Comparison of ENCODE assay signal across 13 cellular contexts in the genomic region with DNA sequence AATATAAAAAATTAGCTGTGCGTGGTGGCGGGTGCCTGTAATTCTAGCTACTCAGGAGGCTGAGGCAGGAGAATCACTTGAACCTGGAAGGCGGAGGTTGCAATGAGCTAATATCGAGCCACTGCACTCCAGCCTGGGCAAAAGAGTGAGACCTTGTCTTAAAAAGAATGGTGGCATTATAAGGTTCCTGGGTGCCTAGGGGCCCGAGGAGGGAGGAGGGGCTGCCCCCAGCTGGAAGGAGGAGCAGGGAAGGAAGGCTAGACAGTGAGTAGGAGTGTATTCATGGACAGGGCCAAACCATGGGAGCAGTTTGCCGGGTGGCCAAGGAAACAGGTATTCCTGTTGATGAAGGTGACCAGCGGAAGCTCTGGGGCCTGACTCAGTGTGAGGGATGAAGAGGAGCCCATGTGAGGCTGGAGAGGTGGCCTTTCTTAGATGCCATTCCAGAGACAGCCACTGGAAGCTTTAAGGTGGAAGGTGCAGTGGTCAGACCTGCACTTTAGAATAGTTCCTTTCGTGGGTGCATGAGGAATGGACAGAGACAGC. TPM values are rescaled to one million over a fixed set of nuclear protein-coding genes. Genes with fewer than 3 reads are reported as not detected.
DNase-seq lines count a peak whose midpoint lies in the region; ATAC-seq and TF ChIP-seq lines count a peak whose summit lies in the region.
"Had no signal": no experiment of that assay in that cellular context is flagged by ENCODE, and none has a peak within 500 bp of the region (broad histone marks: within the 10 kb centered on the region; RNA-seq: fewer than 3 reads in every experiment).

No MANE protein-coding gene starts in this region.

- H3K36me3 ChIP-seq in skeletal muscle tissue (ENCODE audit: control insufficient read depth in 3 of 3, insufficient read depth in 3 of 3, low read length in 3 of 3): peaks cover 35 to 40% (median 40%) of the 10 kb centered on the region in 3 donors

- H3K9ac ChIP-seq in skeletal muscle tissue (ENCODE audit: low read depth in 1 of 3, low read length in 3 of 3): peak overlapping the region in 2 of 3 donors; percentile 12 to 57
- H3K9ac ChIP-seq: KMS-11 had no signal

- H3K4me3 ChIP-seq in skeletal muscle tissue (ENCODE audit: low read length in 3 of 3): no peak overlapping the region

- no peaks in the 10 kb centered on the region for H3K27me3 Mint-ChIP-seq in T-helper 17 cell
- H3K27me3 Mint-ChIP-seq in immature natural killer cell (ENCODE audit: low read depth in 3 of 3): peaks cover 0 to 2% (median 2%) of the 10 kb centered on the region in 3 donors

- H3K27ac ChIP-seq in skeletal muscle tissue (ENCODE audit: low read depth, low read length): no peak overlapping the region
- H3K27ac ChIP-seq: KMS-11 had no signal

- H3K4me1 Mint-ChIP-seq in T-helper 17 cell: peaks cover 24% of the 10 kb centered on the region
- H3K4me1 Mint-ChIP-seq in immature natural killer cell: peaks cover 32 to 39% of the 10 kb centered on the region in 2 donors

- H3K4me3 Mint-ChIP-seq in T-helper 17 cell: no peak overlapping the region
- H3K4me3 Mint-ChIP-seq in immature natural killer cell: no peak overlapping the region

- peaks cover 2% of the 10 kb centered on the region for H3K36me3 Mint-ChIP-seq in T-helper 17 cell (ENCODE audit: low read depth)
- H3K36me3 Mint-ChIP-seq in immature natural killer cell: peaks cover 4 to 28% (median 6%) of the 10 kb centered on the region in 3 donors

- no peak for DNase-seq in T-helper 17 cell
- no peak for DNase-seq in immature natural killer cell
- no peak for DNase-seq in GM19238 (ENCODE audit: insufficient read length, low spot score)
- no peak for DNase-seq in effector CD4-positive, alpha-beta T cell
- DNase-seq: activated CD4-positive, alpha-beta T cell treated with anti-CD3 and anti-CD28 coated beads for 4 hours; DMS53; kidney glomerular epithelial cell; NCI-H2171 treated with DMSO at 0.1 percent for 48 hours had no signal

- H3K27ac Mint-ChIP-seq in T-helper 17 cell (peak overlapping the region; percentile 88), immature natural killer cell (peak overlapping the region in 5 of 6 donors; percentile 76 to 97 (median 91))

- no peaks in the 10 kb centered on the region for H3K27me3 ChIP-seq in skeletal muscle tissue (ENCODE audit: control insufficient read depth in 3 of 3, insufficient read depth in 3 of 3, low read length in 3 of 3)

- H3K9me3 Mint-ChIP-seq in immature natural killer cell: no peaks in the 10 kb centered on the region

- H3K9me3 ChIP-seq in T-helper 17 cell (ENCODE audit: control insufficient read depth, low read length, poor library complexity, severe bottlenecking) (no peaks in the 10 kb centered on the region), skeletal muscle tissue (ENCODE audit: control insufficient read depth in 3 of 3, low read length in 3 of 3) (no peaks in the 10 kb centered on the region)

- peak; percentile 13 for TF ChIP-seq CTCF in GM12873 (IDR thresholded peaks at IDR 0.05; ENCODE audit: insufficient read depth, low read depth, low read length, missing control alignments)

- peaks cover 19 to 32% (median 24%) of the 10 kb centered on the region in 3 donors for H3K4me1 ChIP-seq in skeletal muscle tissue (ENCODE audit: control insufficient read depth in 3 of 3, insufficient read depth in 3 of 3, low read length in 3 of 3)

- ATAC-seq in T-helper 17 cell (no peak), GM21723 (IDR thresholded peaks at IDR 0.05; ENCODE audit: unreplicated experiment) (no peak), esophagus mucosa (no peak)

RNA-seq across cellular contexts. Expression of a gene that starts 24.2 kb away (rescaled TPM):
- 1 to 10 TPM; 3.6 to 4.9 TPM for total RNA-seq in T-helper 17 cell
- 10 to 100 TPM in 2 of 3 donors, 1 to 10 TPM in 1; 9.6 to 26.0 (median 23.0) TPM for polyA plus RNA-seq in immature natural killer cell
- 12.0 TPM for total RNA-seq in skeletal muscle tissue
- total RNA-seq in esophagus mucosa: 42.0 TPM

RNA-seq across cellular contexts. Expression of a gene that starts 32.3 kb away (rescaled TPM):
- total RNA-seq in T-helper 17 cell (10 to 100 TPM in 1 of 2 donors, 1 to 10 TPM in 1; 6.2 to 22.8 TPM), skeletal muscle tissue (7.8 TPM), esophagus mucosa (30.5 TPM)
- 1 to 10 TPM in 1 of 3 donors, under 1 TPM in 1, not detected in 1; 0.82 to 4.1 TPM for polyA plus RNA-seq in immature natural killer cell

RNA-seq across cellular contexts. Expression of a gene that starts 52.0 kb away (rescaled TPM):
- total RNA-seq in T-helper 17 cell (not detected), skeletal muscle tissue (not detected), esophagus mucosa (not detected)
- polyA plus RNA-seq in immature natural killer cell: not detected
